27 cellular contexts compared by ENCODE assay signal in genomic region chr10:126109893-126110292, GRCh38.
"Had no signal": no experiment of that assay in that cellular context is flagged by ENCODE, and none has a peak within 500 bp of the region (broad histone marks: within the 10 kb centered on the region; RNA-seq: fewer than 3 reads in every experiment).

No MANE protein-coding gene starts in this region.

- H3K4me3 Mint-ChIP-seq: activated CD4-positive, alpha-beta memory T cell treated with anti-CD3 and anti-CD28 coated beads, Interleukin-2, amount 10 ng/mL, durations not matched to agents 7 days and 5 days; activated CD4-positive, alpha-beta T cell treated with anti-CD3 and anti-CD28 coated beads, Interleukin-2, amount 10 ng/mL, durations not matched to agents 7 days and 5 days; activated T-cell treated with anti-CD3 and anti-CD28 coated beads, Interleukin-2, amount 50 U/mL, for 4 hours; activated T-helper 17 cell treated with anti-CD3 and anti-CD28 coated beads, Interleukin-2, amount 50 U/mL, for 72 hours; central memory CD8-positive, alpha-beta T cell; nephron progenitor cell; T-helper 17 cell; WTC11 had no signal

- H3K4me3 ChIP-seq: esophagus muscularis mucosa, pancreas, prostate gland, spleen, suprapubic skin, tibial artery had no signal

- H3K36me3 Mint-ChIP-seq: WTC11 had no signal

- ATAC-seq: activated T-cell treated with anti-CD3 and anti-CD28 coated beads, Interleukin-2, amount 50 U/mL, for 4 hours; activated T-helper 17 cell treated with anti-CD3 and anti-CD28 coated beads, Interleukin-2, amount 50 U/mL, for 72 hours; T-helper 17 cell; WTC11 had no signal

- H3K27ac Mint-ChIP-seq: activated CD4-positive, alpha-beta memory T cell treated with anti-CD3 and anti-CD28 coated beads, Interleukin-2, amount 10 ng/mL, durations not matched to agents 7 days and 5 days; activated CD4-positive, alpha-beta T cell treated with anti-CD3 and anti-CD28 coated beads, Interleukin-2, amount 10 ng/mL, durations not matched to agents 7 days and 5 days; activated T-helper 17 cell treated with anti-CD3 and anti-CD28 coated beads, Interleukin-2, amount 50 U/mL, for 72 hours; nephron progenitor cell; T-helper 17 cell; WTC11 had no signal

- H3K4me1 Mint-ChIP-seq: activated CD4-positive, alpha-beta memory T cell treated with anti-CD3 and anti-CD28 coated beads, Interleukin-2, amount 10 ng/mL, durations not matched to agents 7 days and 5 days; activated CD4-positive, alpha-beta T cell treated with anti-CD3 and anti-CD28 coated beads, Interleukin-2, amount 10 ng/mL, durations not matched to agents 7 days and 5 days; activated T-helper 17 cell treated with anti-CD3 and anti-CD28 coated beads, Interleukin-2, amount 50 U/mL, for 72 hours; central memory CD8-positive, alpha-beta T cell; T-helper 17 cell had no signal

- DNase-seq: activated CD4-positive, alpha-beta memory T cell treated with anti-CD3 and anti-CD28 coated beads, Interleukin-2, amount 10 ng/mL, durations not matched to agents 7 days and 5 days; activated CD4-positive, alpha-beta T cell treated with anti-CD3 and anti-CD28 coated beads for 1 hour; activated CD4-positive, alpha-beta T cell treated with anti-CD3 and anti-CD28 coated beads, Interleukin-2, amount 10 ng/mL, durations not matched to agents 7 days and 5 days; activated CD8-positive, alpha-beta memory T cell treated with anti-CD3 and anti-CD28 coated beads, Interleukin-2, amount 50 U/mL, for 48 hours; activated gamma-delta T cell treated with Interleukin-2 at 50 U/mL for 16 hours; activated naive CD4-positive, alpha-beta T cell treated with anti-CD3 and anti-CD28 coated beads, Interleukin-2, amount 50 U/mL, for 16 hours; activated T-cell treated with anti-CD3 and anti-CD28 coated beads, Interleukin-2, amount 50 U/mL, for 4 hours; amygdala; dermis blood vessel endothelial cell; effector CD4-positive, alpha-beta T cell; glutamatergic neuron; islet precursor cell; left cardiac atrium; left ventricle myocardium superior; nephron progenitor cell; pancreas; spleen; stimulated activated naive CD4-positive, alpha-beta T cell; T-helper 17 cell; tibial artery had no signal

- H3K27me3 ChIP-seq: neutrophil, pancreas, spleen, suprapubic skin, tibial artery had no signal

- H3K9me3 Mint-ChIP-seq: activated T-helper 17 cell treated with anti-CD3 and anti-CD28 coated beads, Interleukin-2, amount 50 U/mL, for 72 hours; nephron progenitor cell had no signal

- H3K27ac ChIP-seq: esophagus muscularis mucosa, neutrophil, pancreas, prostate gland, spleen, suprapubic skin, tibial artery had no signal

- H3K36me3 ChIP-seq: esophagus muscularis mucosa, neutrophil, pancreas, prostate gland, spleen, suprapubic skin, tibial artery had no signal

- H3K4me1 ChIP-seq: pancreas, prostate gland, suprapubic skin, tibial artery had no signal

- H3K9me3 ChIP-seq: esophagus muscularis mucosa, neutrophil, pancreas, prostate gland, spleen, suprapubic skin, tibial artery had no signal

- H3K27me3 Mint-ChIP-seq: activated CD4-positive, alpha-beta memory T cell treated with anti-CD3 and anti-CD28 coated beads, Interleukin-2, amount 10 ng/mL, durations not matched to agents 7 days and 5 days; T-helper 17 cell had no signal
